Comparison of ENCODE assay signal across 8 cellular contexts in the genomic region with DNA sequence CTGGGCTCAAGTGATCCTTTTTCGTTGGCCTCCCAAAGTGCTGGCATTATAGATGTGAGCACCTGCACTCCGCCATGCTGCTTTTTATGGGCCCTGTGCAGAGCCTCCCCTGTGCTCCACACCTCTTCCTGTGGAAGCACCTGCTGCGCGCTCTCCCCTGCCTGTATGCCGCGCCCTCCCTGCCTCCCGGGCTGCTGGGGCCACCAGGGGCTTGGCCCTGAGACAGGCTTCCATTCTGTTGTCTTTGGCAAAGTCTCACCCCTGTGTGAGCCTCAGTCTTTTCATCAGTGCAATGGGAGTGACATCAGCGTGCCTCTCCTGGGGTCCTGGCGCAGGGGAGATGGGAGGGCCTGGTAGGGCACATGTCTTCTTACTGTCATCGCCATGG. TPM values are rescaled to one million over a fixed set of nuclear protein-coding genes. Genes with fewer than 3 reads are reported as not detected.
DNase-seq lines count a peak whose midpoint lies in the region; FAIRE-seq and TF ChIP-seq lines count a peak whose summit lies in the region.

No MANE protein-coding gene starts in this region.

- POLR2A ChIA-PET in A673 (lab: Charles Lee; ENCODE audit: low non-redundant PET) = no interaction called here

- H3K4me3 ChIP-seq in A673 (ENCODE audit: low read depth, low read length, poor library complexity, severe bottlenecking) (peak overlapping the region; percentile 69), HFF-Myc (replicated peaks; ENCODE audit: low read depth, low read length) (peak overlapping the region; percentile 59), adrenal gland (peak overlapping the region in 1 of 4 donors; percentile 78), mononuclear cell (ENCODE audit: low read length) (peak overlapping the region; percentile 61)

- TF ChIP-seq POLR2A in adrenal gland (IDR thresholded peaks at IDR 0.05) = no peak

- H3K36me3 ChIP-seq in A673 (ENCODE audit: insufficient read depth, low read length, poor library complexity, severe bottlenecking) (peaks cover 41% of the 10 kb centered on the region), adrenal gland (replicated peaks in 1 of 2) (peaks cover 0 to 53% of the 10 kb centered on the region in 2 donors)

- H3K9me3 ChIP-seq in A673 (ENCODE audit: low read depth, low read length, poor library complexity, severe bottlenecking) (no peaks in the 10 kb centered on the region), adrenal gland (replicated peaks in 1 of 3) (no peaks in the 10 kb centered on the region), mononuclear cell (ENCODE audit: low read depth, low read length) (no peaks in the 10 kb centered on the region)

- DNase-seq in A673 (ENCODE audit: low spot score) (no peak), HFF-Myc (ENCODE audit: extremely low read depth, low read depth) (no peak), adrenal gland (peak in 4 of 7 donors; percentile 42 to 73 (median 48)), foreskin melanocyte (no peak), midbrain (lab: John Stamatoyannopoulos, UW) (no peak), urothelium cell line (ENCODE audit: low spot score) (no peak), NCI-H1930 (lab: John Stamatoyannopoulos, UW) (no peak)

- 68 to 81% (median 74%) methylated on average over 10 of the region's 10 CpGs for WGBS in adrenal gland, 4 donors

- peak overlapping the region; percentile 99 for H3K27ac ChIP-seq in A673 (ENCODE audit: low read depth, low read length, poor library complexity, severe bottlenecking)
- peak overlapping the region in 3 of 5 donors; percentile 13 to 99 (median 98) for H3K27ac ChIP-seq in adrenal gland

- intact Hi-C loops in A673 (cut with micrococcal nuclease; ENCODE audit: unreplicated experiment) = loop anchor here (10.0 kb wide), 2 partner anchors 168 to 318 kb away; partner anchors contain the start of gene MBD3
- intact Hi-C loops in adrenal gland (cut with DNase I) = loop anchor here in 1 of 2 donors (10.0 kb wide), 1 partner anchor 158 kb away; the partner anchor contains the start of gene RPS15

- no peak for FAIRE-seq in urothelium cell line (lab: Jason Lieb, UNC)

- peaks cover 39% of the 10 kb centered on the region for H3K4me1 ChIP-seq in A673 (ENCODE audit: insufficient read depth, low read length, poor library complexity, severe bottlenecking)
- peaks cover 28 to 46% of the 10 kb centered on the region in 2 donors for H3K4me1 ChIP-seq in adrenal gland (replicated peaks in 1 of 2)
- peaks cover 51% of the 10 kb centered on the region for H3K4me1 ChIP-seq in mononuclear cell (ENCODE audit: insufficient read depth, low read length)

- CTCF ChIA-PET in A673 (lab: Charles Lee) = no interaction called here

- BruUV-seq in A673 (replicated peaks; lab: Mats Ljungman, UMichigan) = no TSS peak

- TF ChIP-seq CTCF in A673 (conservative IDR thresholded peaks at IDR 0.05; ENCODE audit: low read depth, low read length) (no peak), HFF-Myc (IDR thresholded peaks at IDR 0.05; ENCODE audit: low read depth, low read length, missing control alignments) (no peak), adrenal gland (IDR thresholded peaks at IDR 0.05) (no peak)

- no peaks in the 10 kb centered on the region for H3K27me3 ChIP-seq in A673 (replicated peaks; ENCODE audit: insufficient read depth, low read depth, low read length, poor library complexity)
- no peaks in the 10 kb centered on the region for H3K27me3 ChIP-seq in adrenal gland
- H3K27me3 ChIP-seq in mononuclear cell (ENCODE audit: insufficient read depth, low read length) = no peaks in the 10 kb centered on the region

RNA-seq across cellular contexts. Expression of gene FAM174C, which starts 1.3 kb away (rescaled TPM):
- total RNA-seq in A673 (2021) (69.4 and 88.6 TPM in 2 replicates), adrenal gland (100 to 1,000 TPM in 3 of 8 donors, 10 to 100 TPM in 5; 67.4 to 279 (median 86.5) TPM), mononuclear cell (16.3 TPM)
- 100 to 1,000 TPM in 2 of 3 donors, 1 to 10 TPM in 1; 3.8 to 139 (median 123) TPM for polyA plus RNA-seq in adrenal gland

RNA-seq across cellular contexts. Expression of gene CIRBP, which starts 7.5 kb away (rescaled TPM):
- total RNA-seq in A673 (2021) (287 and 386 TPM in 2 replicates), adrenal gland (1,000 to 10,000 TPM in 1 of 8 donors, 100 to 1,000 TPM in 7; 317 to 1,164 (median 685) TPM), mononuclear cell (455 TPM)
- polyA plus RNA-seq in adrenal gland = 100 to 1,000 TPM; 360 to 990 (median 737) TPM

RNA-seq across cellular contexts. Expression of gene EFNA2, which starts 9.1 kb away (rescaled TPM):
- total RNA-seq in A673 (2021) (0.64 and 0.68 TPM in 2 replicates), adrenal gland (not detected), mononuclear cell (not detected)
- not detected for polyA plus RNA-seq in adrenal gland

RNA-seq across cellular contexts. Expression of gene MIDN, which starts 28.2 kb away (rescaled TPM):
- 156 and 169 TPM in 2 replicates for total RNA-seq in A673 (2021)
- 100 to 1,000 TPM in 5 of 8 donors, 10 to 100 TPM in 3; 20.0 to 189 (median 113) TPM for total RNA-seq in adrenal gland
- 10 to 100 TPM; 15.5 to 73.0 (median 46.8) TPM for polyA plus RNA-seq in adrenal gland
- total RNA-seq in mononuclear cell = 67.0 TPM

RNA-seq across cellular contexts. Expression of gene ATP5F1D, which starts 35.1 kb away (rescaled TPM):
- total RNA-seq in A673 (2021) (237 and 250 TPM in 2 replicates), adrenal gland (100 to 1,000 TPM in 7 of 8 donors, 10 to 100 TPM in 1; 80.2 to 435 (median 229) TPM), mononuclear cell (10.4 TPM)
- polyA plus RNA-seq in adrenal gland = 1,000 to 10,000 TPM in 1 of 3 donors, 100 to 1,000 TPM in 1, 10 to 100 TPM in 1; 15.6 to 1,534 (median 925) TPM

Comparison
In these comparisons a context has a peak if more than half of its experiments do, and no peak if none do; other contexts are left out.
1. DNase-seq: peak in adrenal gland (4 of 7); none in A673 (single experiment), HFF-Myc (single experiment), foreskin melanocyte (single experiment), midbrain (single experiment), urothelium cell line (single experiment) and NCI-H1930 (0 of 2).